22 cellular contexts compared by ENCODE assay signal in the genomic region with DNA sequence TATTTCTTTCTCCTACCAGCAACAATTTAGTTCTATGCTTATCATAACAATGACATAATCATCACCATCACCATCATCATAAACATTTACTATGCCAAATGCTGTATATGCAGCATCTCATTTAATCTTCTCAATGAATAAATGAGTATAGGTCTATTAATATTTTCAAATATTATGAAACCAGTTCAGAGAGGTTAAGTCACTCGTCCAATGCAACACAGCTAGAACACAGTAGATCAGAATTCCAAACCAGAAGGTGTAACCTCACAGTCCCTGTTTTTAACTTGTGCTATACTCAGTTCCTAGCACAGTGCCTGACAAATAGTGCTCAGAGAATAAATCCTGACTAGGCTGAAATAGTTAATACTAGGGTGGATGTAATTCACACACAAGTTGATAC.
DNase-seq lines count a peak whose midpoint lies in the region; ATAC-seq and TF ChIP-seq lines count a peak whose summit lies in the region.
"Had no signal": no experiment of that assay in that cellular context is flagged by ENCODE, and none has a peak within 500 bp of the region (broad histone marks: within the 10 kb centered on the region; RNA-seq: fewer than 3 reads in every experiment).

No MANE protein-coding gene starts in this region.

- no peak for ATAC-seq in HG02885 (IDR thresholded peaks at IDR 0.05; ENCODE audit: poor library complexity, unreplicated experiment)
- ATAC-seq: GM12878 had no signal

- TF ChIP-seq CTCF in CD14-positive monocyte (IDR thresholded peaks at IDR 0.05) (no peak), neutrophil (IDR thresholded peaks at IDR 0.05) (no peak)

- H3K36me3 Mint-ChIP-seq in CD14-positive monocyte, result peaks cover 21 to 43% of the 10 kb centered on the region in 2 donors
- H3K36me3 Mint-ChIP-seq in dendritic cell treated with granulocyte-macrophage colony-stimulating factor and Interleukin-4, amounts not matched to agents 40 ng/mL and 50 ng/mL, for 4 days (ENCODE audit: low read depth), result peaks cover 15% of the 10 kb centered on the region
- peaks cover 6% of the 10 kb centered on the region for H3K36me3 Mint-ChIP-seq in activated CD4-positive, alpha-beta memory T cell treated with anti-CD3 and anti-CD28 coated beads, Interleukin-2, amount 10 ng/mL, durations not matched to agents 7 days and 5 days (ENCODE audit: low read depth)

- intact Hi-C loops in CD14-positive monocyte (cut with micrococcal nuclease), result no loop called here
- intact Hi-C loops in dendritic cell treated with granulocyte-macrophage colony-stimulating factor and Interleukin-4, amounts not matched to agents 40 ng/mL and 50 ng/mL, for 4 days (cut with micrococcal nuclease), result no loop called here

- peaks cover 0 to 1% (median 0%) of the 10 kb centered on the region in 3 donors for H3K27me3 Mint-ChIP-seq in CD14-positive monocyte (ENCODE audit: low read depth in 3 of 3)
- H3K27me3 Mint-ChIP-seq in dendritic cell treated with granulocyte-macrophage colony-stimulating factor and Interleukin-4, amounts not matched to agents 40 ng/mL and 50 ng/mL, for 4 days, result no peaks in the 10 kb centered on the region
- no peaks in the 10 kb centered on the region for H3K27me3 Mint-ChIP-seq in activated CD4-positive, alpha-beta memory T cell treated with anti-CD3 and anti-CD28 coated beads, Interleukin-2, amount 10 ng/mL, durations not matched to agents 7 days and 5 days
- H3K27me3 Mint-ChIP-seq: CD4-positive, alpha-beta memory T cell; CD4-positive, CD25-positive, alpha-beta regulatory T cell; CD8-positive, alpha-beta memory T cell had no signal

- no peaks in the 10 kb centered on the region for H3K9me3 Mint-ChIP-seq in CD14-positive monocyte
- no peaks in the 10 kb centered on the region for H3K9me3 Mint-ChIP-seq in dendritic cell treated with granulocyte-macrophage colony-stimulating factor and Interleukin-4, amounts not matched to agents 40 ng/mL and 50 ng/mL, for 4 days
- H3K9me3 Mint-ChIP-seq in activated CD4-positive, alpha-beta memory T cell treated with anti-CD3 and anti-CD28 coated beads, Interleukin-2, amount 10 ng/mL, durations not matched to agents 7 days and 5 days, result no peaks in the 10 kb centered on the region
- H3K9me3 Mint-ChIP-seq: CD4-positive, alpha-beta memory T cell; CD4-positive, CD25-positive, alpha-beta regulatory T cell; CD8-positive, alpha-beta memory T cell had no signal

- POLR2A ChIA-PET in activated CD4-positive, alpha-beta memory T cell treated with anti-CD3 and anti-CD28 coated beads, Interleukin-2, amount 10 ng/mL, durations not matched to agents 7 days and 5 days (lab: Charles Lee), result no interaction called here

- H3K27me3 ChIP-seq in neutrophil, result no peaks in the 10 kb centered on the region
- H3K27me3 ChIP-seq: BLaER1 treated with 17β-estradiol and CSF1 and Interleukin-3, amounts not matched to agents 10 nM and 100 nM had no signal

- H3K4me3 Mint-ChIP-seq in CD14-positive monocyte, result no peak overlapping the region
- no peak overlapping the region for H3K4me3 Mint-ChIP-seq in dendritic cell treated with granulocyte-macrophage colony-stimulating factor and Interleukin-4, amounts not matched to agents 40 ng/mL and 50 ng/mL, for 4 days
- no peak overlapping the region for H3K4me3 Mint-ChIP-seq in activated CD4-positive, alpha-beta memory T cell treated with anti-CD3 and anti-CD28 coated beads, Interleukin-2, amount 10 ng/mL, durations not matched to agents 7 days and 5 days
- H3K4me3 Mint-ChIP-seq: CD4-positive, alpha-beta memory T cell; CD4-positive, CD25-positive, alpha-beta regulatory T cell; CD8-positive, alpha-beta memory T cell had no signal

- CTCF ChIA-PET in activated CD4-positive, alpha-beta memory T cell treated with anti-CD3 and anti-CD28 coated beads, Interleukin-2, amount 10 ng/mL, durations not matched to agents 7 days and 5 days (lab: Charles Lee), result no interaction called here

- H3K4me1 Mint-ChIP-seq in CD14-positive monocyte, result peaks cover 45% of the 10 kb centered on the region
- H3K4me1 Mint-ChIP-seq in dendritic cell treated with granulocyte-macrophage colony-stimulating factor and Interleukin-4, amounts not matched to agents 40 ng/mL and 50 ng/mL, for 4 days (ENCODE audit: low read depth), result peaks cover 40% of the 10 kb centered on the region
- H3K4me1 Mint-ChIP-seq in activated CD4-positive, alpha-beta memory T cell treated with anti-CD3 and anti-CD28 coated beads, Interleukin-2, amount 10 ng/mL, durations not matched to agents 7 days and 5 days, result no peaks in the 10 kb centered on the region

- peaks cover 3 to 15% of the 10 kb centered on the region in 2 experiments for H3K4me1 ChIP-seq in neutrophil (ENCODE audit: control insufficient read depth in 1 of 2, insufficient read depth in 1 of 2, low read depth in 1 of 2, low read length in 1 of 2)

- H3K4me3 ChIP-seq in neutrophil (ENCODE audit: low read depth in 1 of 2, low read length in 1 of 2), result no peak overlapping the region
- H3K4me3 ChIP-seq: BLaER1 treated with 17β-estradiol and CSF1 and Interleukin-3, amounts not matched to agents 10 nM and 100 nM; GM12878 had no signal

- H3K27ac ChIP-seq in neutrophil, result peak overlapping the region; percentile 58
- H3K27ac ChIP-seq: BLaER1 treated with 17β-estradiol and CSF1 and Interleukin-3, amounts not matched to agents 10 nM and 100 nM; C4-2B had no signal

- DNase-seq in CD14-positive monocyte (ENCODE audit: low spot score), result no peak
- no peak for DNase-seq in activated CD4-positive, alpha-beta memory T cell treated with anti-CD3 and anti-CD28 coated beads, Interleukin-2, amount 10 ng/mL, durations not matched to agents 7 days and 5 days
- DNase-seq in NCI-H446 treated with DMSO at 0.1 percent for 48 hours (lab: John Stamatoyannopoulos, UW), result no peak
- DNase-seq: 8988T; ACHN; CD4-positive, alpha-beta memory T cell; CD4-positive, CD25-positive, alpha-beta regulatory T cell; CD8-positive, alpha-beta memory T cell; COR-L47; DMS 273 treated with DMSO at 0.1 percent for 48 hours; DMS153; DMS53; DMS79; DND-41; EL; GDM1 had no signal

- no peaks in the 10 kb centered on the region for H3K9me3 ChIP-seq in neutrophil
- H3K9me3 ChIP-seq: BLaER1 treated with 17β-estradiol and CSF1 and Interleukin-3, amounts not matched to agents 10 nM and 100 nM had no signal

- no peaks in the 10 kb centered on the region for H3K36me3 ChIP-seq in neutrophil

- H3K27ac Mint-ChIP-seq in CD14-positive monocyte, result peak overlapping the region; percentile 12 to 94 (median 89)
- peak overlapping the region; percentile 66 for H3K27ac Mint-ChIP-seq in dendritic cell treated with granulocyte-macrophage colony-stimulating factor and Interleukin-4, amounts not matched to agents 40 ng/mL and 50 ng/mL, for 4 days
- H3K27ac Mint-ChIP-seq in activated CD4-positive, alpha-beta memory T cell treated with anti-CD3 and anti-CD28 coated beads, Interleukin-2, amount 10 ng/mL, durations not matched to agents 7 days and 5 days, result no peak overlapping the region
- H3K27ac Mint-ChIP-seq: CD4-positive, alpha-beta memory T cell; CD8-positive, alpha-beta memory T cell had no signal
